Comparison of ENCODE assay signal across 27 cellular contexts in the genomic region with DNA sequence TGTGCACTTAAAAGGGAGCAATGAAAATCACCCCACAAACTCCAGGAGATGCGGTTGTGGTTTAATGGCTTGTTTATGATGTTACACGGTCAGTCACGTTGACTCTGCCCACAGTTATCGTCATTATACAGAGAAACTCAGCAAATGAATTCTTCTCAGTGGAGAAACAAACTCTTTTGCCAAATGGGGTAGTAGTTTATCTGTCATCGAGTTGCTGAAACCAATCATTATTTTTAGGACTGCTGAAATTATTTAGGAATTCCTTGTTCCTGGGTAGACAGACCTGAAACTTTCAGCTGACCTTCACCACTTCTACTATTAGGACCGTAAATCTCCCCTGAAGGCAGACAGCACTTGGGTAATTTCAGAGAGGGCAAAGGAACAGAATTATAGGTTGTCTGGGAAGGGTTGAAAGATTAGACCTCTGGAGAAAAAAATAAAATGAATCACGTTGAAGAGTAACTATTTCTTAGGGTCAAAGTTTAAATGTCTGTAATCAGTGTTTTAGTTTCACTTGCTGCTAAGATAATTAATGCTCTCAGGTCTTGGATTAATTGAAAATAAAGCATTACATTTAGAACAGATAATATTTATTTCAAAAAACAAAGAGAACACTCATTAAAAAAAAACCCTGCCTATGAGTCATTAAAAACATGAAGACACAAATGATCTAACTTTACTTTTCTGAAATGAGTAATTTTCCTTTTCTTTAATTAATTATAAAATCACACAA. TPM values are rescaled to one million over a fixed set of nuclear protein-coding genes. Genes with fewer than 3 reads are reported as not detected.
A peak's percentile ranks its signal among the peaks of the same experiment; 100 is the strongest.
DNase-seq lines count a peak whose midpoint lies in the region; ATAC-seq, FAIRE-seq and TF ChIP-seq lines count a peak whose summit lies in the region.
"Had no signal": no experiment of that assay in that cellular context is flagged by ENCODE, and none has a peak within 500 bp of the region (broad histone marks: within the 10 kb centered on the region; RNA-seq: fewer than 3 reads in every experiment).

No MANE protein-coding gene starts in this region.

- H3K27ac Mint-ChIP-seq in astrocyte (ENCODE audit: unreplicated experiment), result no peak overlapping the region
- no peak overlapping the region for H3K27ac Mint-ChIP-seq in activated CD4-positive, alpha-beta T cell treated with anti-CD3 and anti-CD28 coated beads for 36 hours
- H3K27ac Mint-ChIP-seq: memory B cell; naive thymus-derived CD4-positive, alpha-beta T cell; stimulated activated memory B cell treated with anti-CD40 and anti-IgM and Interleukin-4, amounts not matched to agents 10 μg/mL and 1 μg/mL and 100 μg/mL, for 72 hours; T-helper 2 cell treated with Interferon-gamma antibody and Interleukin-4, amounts not matched to agents 5 μg/mL and 100 μg/mL, for 36 hours had no signal

- no peaks in the 10 kb centered on the region for H3K9me3 Mint-ChIP-seq in astrocyte (ENCODE audit: unreplicated experiment)
- no peaks in the 10 kb centered on the region for H3K9me3 Mint-ChIP-seq in activated CD4-positive, alpha-beta T cell treated with anti-CD3 and anti-CD28 coated beads for 36 hours (ENCODE audit: low read depth)
- H3K9me3 Mint-ChIP-seq: memory B cell; T-helper 2 cell treated with Interferon-gamma antibody and Interleukin-4, amounts not matched to agents 5 μg/mL and 100 μg/mL, for 36 hours had no signal

- POLR2A ChIA-PET in HEK293 (lab: Yijun Ruan, JAX), result no interaction called here
- POLR2A ChIA-PET in activated CD4-positive, alpha-beta T cell treated with anti-CD3 and anti-CD28 coated beads for 36 hours (lab: Charles Lee), result no interaction called here

- no peaks in the 10 kb centered on the region for H3K4me1 Mint-ChIP-seq in astrocyte (ENCODE audit: low read depth, unreplicated experiment)
- H3K4me1 Mint-ChIP-seq in activated CD4-positive, alpha-beta T cell treated with anti-CD3 and anti-CD28 coated beads for 36 hours, result no peaks in the 10 kb centered on the region
- H3K4me1 Mint-ChIP-seq: naive thymus-derived CD4-positive, alpha-beta T cell had no signal

- H3K4me1 ChIP-seq in HEK293 (ENCODE audit: control insufficient read depth, insufficient read depth, low read length) (peaks cover 4% of the 10 kb centered on the region; the same call in 1 of the 2 replicates), astrocyte (ENCODE audit: insufficient read depth, low read length) (no peaks in the 10 kb centered on the region)
- H3K4me1 ChIP-seq: BLaER1 treated with 17β-estradiol and CSF1 and Interleukin-3, amounts not matched to agents 10 nM and 100 nM; suprapubic skin had no signal

- no peak overlapping the region for H3K4me3 Mint-ChIP-seq in astrocyte (ENCODE audit: unreplicated experiment)
- H3K4me3 Mint-ChIP-seq in activated CD4-positive, alpha-beta T cell treated with anti-CD3 and anti-CD28 coated beads for 36 hours, result no peak overlapping the region
- H3K4me3 Mint-ChIP-seq: memory B cell; naive thymus-derived CD4-positive, alpha-beta T cell; stimulated activated memory B cell treated with anti-CD40 and anti-IgM and Interleukin-4, amounts not matched to agents 10 μg/mL and 1 μg/mL and 100 μg/mL, for 72 hours; T-helper 2 cell treated with Interferon-gamma antibody and Interleukin-4, amounts not matched to agents 5 μg/mL and 100 μg/mL, for 36 hours had no signal

- H3K9me3 ChIP-seq in HEK293 (ENCODE audit: control insufficient read depth, insufficient read depth, low read depth, low read length), result no peaks in the 10 kb centered on the region
- H3K9me3 ChIP-seq in astrocyte (ENCODE audit: insufficient read depth, low read depth, low read length), result no peaks in the 10 kb centered on the region
- H3K9me3 ChIP-seq: suprapubic skin had no signal

- no peak overlapping the region for H3K9ac ChIP-seq in astrocyte (ENCODE audit: low read length)
- H3K9ac ChIP-seq: BLaER1 treated with 17β-estradiol and CSF1 and Interleukin-3, amounts not matched to agents 10 nM and 100 nM had no signal

- H3K4me3 ChIP-seq in HEK293 (ENCODE audit: low read depth, low read length), result no peak overlapping the region
- H3K4me3 ChIP-seq in astrocyte (ENCODE audit: insufficient read depth, low read depth, low read length), result no peak overlapping the region
- H3K4me3 ChIP-seq: BLaER1 treated with 17β-estradiol and CSF1 and Interleukin-3, amounts not matched to agents 10 nM and 100 nM; dorsolateral prefrontal cortex; suprapubic skin had no signal

- H3K36me3 Mint-ChIP-seq in astrocyte (ENCODE audit: low read depth, unreplicated experiment), result no peaks in the 10 kb centered on the region
- no peaks in the 10 kb centered on the region for H3K36me3 Mint-ChIP-seq in activated CD4-positive, alpha-beta T cell treated with anti-CD3 and anti-CD28 coated beads for 36 hours (ENCODE audit: low read depth)
- H3K36me3 Mint-ChIP-seq: memory B cell; naive thymus-derived CD4-positive, alpha-beta T cell; stimulated activated memory B cell treated with anti-CD40 and anti-IgM and Interleukin-4, amounts not matched to agents 10 μg/mL and 1 μg/mL and 100 μg/mL, for 72 hours had no signal

- no peak for ATAC-seq in HG03097 (IDR thresholded peaks at IDR 0.05; ENCODE audit: low FRiP score, unreplicated experiment)
- no peak for ATAC-seq in activated CD4-positive, alpha-beta T cell treated with anti-CD3 and anti-CD28 coated beads for 36 hours
- ATAC-seq: naive thymus-derived CD4-positive, alpha-beta T cell; SK-N-SH treated with all-trans-retinoic acid at 6 μM for 48 hours; stimulated activated memory B cell treated with anti-CD40 and anti-IgM and Interleukin-4, amounts not matched to agents 10 μg/mL and 1 μg/mL and 100 μg/mL, for 72 hours had no signal

- TF ChIP-seq CTCF in HEK293 (tag by site-specific recombination; IDR thresholded peaks at IDR 0.05) (no peak), astrocyte (IDR thresholded peaks at IDR 0.05; ENCODE audit: insufficient read depth, low read depth, low read length) (no peak)

- H2AFZ ChIP-seq in astrocyte (ENCODE audit: low read depth, low read length), result no peak overlapping the region

- H3K27me3 ChIP-seq in astrocyte (ENCODE audit: insufficient read depth, low read length), result no peaks in the 10 kb centered on the region
- H3K27me3 ChIP-seq: BLaER1 treated with 17β-estradiol and CSF1 and Interleukin-3, amounts not matched to agents 10 nM and 100 nM; suprapubic skin had no signal

- intact Hi-C loops in activated CD4-positive, alpha-beta T cell treated with anti-CD3 and anti-CD28 coated beads for 36 hours (cut with DNase I, micrococcal nuclease), result no loop called here

- no peak overlapping the region for H3K4me2 ChIP-seq in astrocyte (ENCODE audit: low read length)
- H3K4me2 ChIP-seq: BLaER1 treated with 17β-estradiol and CSF1 and Interleukin-3, amounts not matched to agents 10 nM and 100 nM had no signal

- H3K27me3 Mint-ChIP-seq in astrocyte (ENCODE audit: low read depth, unreplicated experiment), result no peaks in the 10 kb centered on the region
- peaks cover 10% of the 10 kb centered on the region for H3K27me3 Mint-ChIP-seq in activated CD4-positive, alpha-beta T cell treated with anti-CD3 and anti-CD28 coated beads for 36 hours
- H3K27me3 Mint-ChIP-seq: stimulated activated memory B cell treated with anti-CD40 and anti-IgM and Interleukin-4, amounts not matched to agents 10 μg/mL and 1 μg/mL and 100 μg/mL, for 72 hours had no signal

- H3K36me3 ChIP-seq in HEK293 (ENCODE audit: control insufficient read depth in 2 of 2, insufficient read depth in 1 of 2, low read length in 2 of 2) (no peaks in the 10 kb centered on the region), astrocyte (ENCODE audit: insufficient read depth, low read length) (no peaks in the 10 kb centered on the region)
- H3K36me3 ChIP-seq: BLaER1 treated with 17β-estradiol and CSF1 and Interleukin-3, amounts not matched to agents 10 nM and 100 nM; suprapubic skin; WERI-Rb-1 had no signal

- peak; percentile 20 for DNase-seq in AG08395 (ENCODE audit: low spot score)
- no peak for DNase-seq in astrocyte (ENCODE audit: low read depth)
- peak; percentile 54 for DNase-seq in left kidney (ENCODE audit: low read depth, low spot score)
- DNase-seq in NCI-H1694 (lab: John Stamatoyannopoulos, UW), result no peak
- no peak for DNase-seq in activated CD4-positive, alpha-beta T cell treated with anti-CD3 and anti-CD28 coated beads for 36 hours
- no peak for DNase-seq in amygdala (lab: John Stamatoyannopoulos, UW)
- DNase-seq: activated naive CD4-positive, alpha-beta T cell treated with anti-CD3 and anti-CD28 coated beads, Interleukin-2, amount 50 U/mL, for 16 hours; cerebellar nuclear complex; COR-L47; dorsolateral prefrontal cortex; head of caudate nucleus; naive thymus-derived CD4-positive, alpha-beta T cell; NCI-H2029 treated with DMSO at 0.1 percent for 48 hours; OCI-M1; stimulated activated CD4-positive, alpha-beta T cell treated with anti-CD3 and anti-CD28 coated beads, Interleukin-4, amount 100 ng/mL, for 1 hour; WERI-Rb-1 had no signal

- no peak overlapping the region for H3K27ac ChIP-seq in HEK293 (ENCODE audit: extremely low read depth, low read depth, low read length)
- H3K27ac ChIP-seq in astrocyte (ENCODE audit: low read depth, low read length), result no peak overlapping the region
- H3K27ac ChIP-seq: BLaER1 treated with 17β-estradiol and CSF1 and Interleukin-3, amounts not matched to agents 10 nM and 100 nM; dorsolateral prefrontal cortex; suprapubic skin; WERI-Rb-1 had no signal

- H3K79me2 ChIP-seq in astrocyte (ENCODE audit: insufficient read depth, low read length), result no peaks in the 10 kb centered on the region

- CTCF ChIA-PET in HEK293 (lab: Yijun Ruan, JAX), result interaction anchor here (0.7 kb wide), 1 partner anchor 18 kb away, joined by 3 read pairs; no protein-coding TSS in a partner anchor
- CTCF ChIA-PET in activated CD4-positive, alpha-beta T cell treated with anti-CD3 and anti-CD28 coated beads for 36 hours (lab: Charles Lee), result no interaction called here

- no peaks in the 10 kb centered on the region for H4K20me1 ChIP-seq in astrocyte (ENCODE audit: insufficient read depth, low read length)
- H4K20me1 ChIP-seq: BLaER1 treated with 17β-estradiol and CSF1 and Interleukin-3, amounts not matched to agents 10 nM and 100 nM had no signal

- FAIRE-seq in astrocyte (lab: Jason Lieb, UNC), result peak; percentile 41
- FAIRE-seq: A204.1, HTR-8/SVneo, urothelium cell line had no signal

RNA-seq across cellular contexts. Expression of a gene that starts 52.1 kb away (rescaled TPM):
- 1.1 and 1.4 TPM in 2 replicates for total RNA-seq in astrocyte
- total RNA-seq in activated CD4-positive, alpha-beta T cell treated with anti-CD3 and anti-CD28 coated beads for 36 hours, result not detected
- total RNA-seq: naive thymus-derived CD4-positive, alpha-beta T cell had no signal

Comparison
In these comparisons a context has a peak if more than half of its experiments do, and no peak if none do; other contexts are left out.
1. DNase-seq: peak in AG08395 (single experiment) and left kidney (single experiment); none in astrocyte (single experiment), NCI-H1694 (single experiment), activated CD4-positive, alpha-beta T cell treated with anti-CD3 and anti-CD28 coated beads for 36 hours (single experiment) and amygdala (0 of 56).